9 cellular contexts compared by ENCODE assay signal in genomic region chr1:236502972-236503639, GRCh38. TPM values are rescaled to one million over a fixed set of nuclear protein-coding genes. Genes with fewer than 3 reads are reported as not detected.
A peak's percentile ranks its signal among the peaks of the same experiment; 100 is the strongest.
DNase-seq lines count a peak whose midpoint lies in the region; ATAC-seq, FAIRE-seq and TF ChIP-seq lines count a peak whose summit lies in the region.
"Had no signal": no experiment of that assay in that cellular context is flagged by ENCODE, and none has a peak within 500 bp of the region (broad histone marks: within the 10 kb centered on the region; RNA-seq: fewer than 3 reads in every experiment).

No MANE protein-coding gene starts in this region.

- H3K9me3 ChIP-seq in right lobe of liver (no peaks in the 10 kb centered on the region), subcutaneous abdominal adipose tissue (ENCODE audit: control insufficient read depth in 5 of 5, low read length in 5 of 5) (no peaks in the 10 kb centered on the region)

- H3K36me3 ChIP-seq in ACC112 (ENCODE audit: insufficient read depth, low read length) (no peaks in the 10 kb centered on the region), right lobe of liver (no peaks in the 10 kb centered on the region), subcutaneous abdominal adipose tissue (ENCODE audit: control insufficient read depth in 5 of 5, insufficient read depth in 5 of 5, low read length in 5 of 5) (no peaks in the 10 kb centered on the region)

- H3K27me3 ChIP-seq in ACC112 (ENCODE audit: insufficient read depth, low read length), result no peaks in the 10 kb centered on the region
- no peaks in the 10 kb centered on the region for H3K27me3 ChIP-seq in dorsolateral prefrontal cortex
- H3K27me3 ChIP-seq in right lobe of liver, result no peaks in the 10 kb centered on the region
- no peaks in the 10 kb centered on the region for H3K27me3 ChIP-seq in subcutaneous abdominal adipose tissue (ENCODE audit: control insufficient read depth in 5 of 5, insufficient read depth in 4 of 5, low read length in 5 of 5)

- TF ChIP-seq POLR2A in GM12891 (IDR thresholded peaks at IDR 0.05; ENCODE audit: low read depth, low read length) (no peak), right lobe of liver (IDR thresholded peaks at IDR 0.05) (no peak)

- WGBS in right lobe of liver (ENCODE audit: insufficient coverage, low coverage, low lambda C conversion rate, missing lambda C conversion rate), result 37% methylated on average over 15 of the region's 15 CpGs

- peak overlapping the region; percentile 10 to 82 (median 71) for H3K9ac ChIP-seq in subcutaneous abdominal adipose tissue (ENCODE audit: low read length in 5 of 5)

- no peak for FAIRE-seq in GM12891 (lab: Jason Lieb, UNC)
- FAIRE-seq: frontal cortex had no signal

- H3K27ac ChIP-seq in ACC112 (ENCODE audit: low read depth, low read length), result peak overlapping the region; percentile 52
- peak overlapping the region in 6 of 59 donors; percentile 3 to 63 (median 48) for H3K27ac ChIP-seq in dorsolateral prefrontal cortex
- H3K27ac ChIP-seq in right lobe of liver, result peak overlapping the region; percentile 18 to 33 (median 24)
- H3K27ac ChIP-seq in subcutaneous abdominal adipose tissue (ENCODE audit: low read depth, low read length), result peak overlapping the region; percentile 97

- ATAC-seq in right lobe of liver (peak; percentile 86 to 93 (median 90)), GM21619 (IDR thresholded peaks at IDR 0.05; ENCODE audit: unreplicated experiment) (no peak), HG02571 (IDR thresholded peaks at IDR 0.05; ENCODE audit: unreplicated experiment) (no peak)

- H2AFZ ChIP-seq in ACC112 (ENCODE audit: low read length, unreplicated experiment), result peak overlapping the region; percentile 68

- TF ChIP-seq CTCF in dorsolateral prefrontal cortex (IDR thresholded peaks at IDR 0.05 in 54 of 56, conservative IDR thresholded peaks at IDR 0.05 in 2 of 56; ENCODE audit: low read depth in 1 of 56, partially characterized antibody in 56 of 56), result no peak
- no peak for TF ChIP-seq CTCF in right lobe of liver (IDR thresholded peaks at IDR 0.05)

- intact Hi-C loops in dorsolateral prefrontal cortex (cut with DNase I) (no loop called here), right lobe of liver (cut with DNase I) (no loop called here)

- H3K4me1 ChIP-seq in ACC112 (ENCODE audit: control insufficient read depth, insufficient read depth, low read length, unreplicated experiment) (peaks cover 9% of the 10 kb centered on the region), right lobe of liver (peaks cover 0 to 7% (median 0%) of the 10 kb centered on the region in 4 donors), subcutaneous abdominal adipose tissue (ENCODE audit: control insufficient read depth in 5 of 5, insufficient read depth in 5 of 5, low read length in 5 of 5) (peaks cover 0 to 24% (median 10%) of the 10 kb centered on the region in 5 donors)

- H3K4me3 ChIP-seq in ACC112 (ENCODE audit: low read depth, low read length) (peak overlapping the region; percentile 40), dorsolateral prefrontal cortex (peak overlapping the region in 58 of 59 donors; percentile 14 to 66 (median 46)), right lobe of liver (peak overlapping the region in 1 of 3 donors; percentile 36), subcutaneous abdominal adipose tissue (ENCODE audit: low read depth in 1 of 5, low read length in 5 of 5) (peak overlapping the region; percentile 50 to 71 (median 61))

- no peak for DNase-seq in GM12891 (ENCODE audit: insufficient read length, low spot score)
- DNase-seq in RPMI8226, result peak; percentile 62
- DNase-seq in dorsolateral prefrontal cortex, result peak in 3 of 10 donors; percentile 48 to 55 (median 50)
- peak; percentile 58 to 73 (median 68) for DNase-seq in right lobe of liver

- no peaks in the 10 kb centered on the region for H3K79me2 ChIP-seq in ACC112 (ENCODE audit: control insufficient read depth, insufficient read depth, low read length, unreplicated experiment)

TF ChIP-seq in GM12891, 5 proteins besides CTCF, POLR2A, EP300 and RAD21:
- TF ChIP-seq POLR2AphosphoS5 (IDR thresholded peaks at IDR 0.05; ENCODE audit: low read depth, low read length) (no peak), SPI1 (IDR thresholded peaks at IDR 0.05; ENCODE audit: low read depth, low read length) (peak; percentile 81), PAX5 (IDR thresholded peaks at IDR 0.05; ENCODE audit: insufficient read depth, low read length, severe bottlenecking) (no peak), TAF1 (IDR thresholded peaks at IDR 0.05; ENCODE audit: low read depth, low read length) (no peak)

RNA-seq across cellular contexts. Expression of gene LGALS8, which starts 20.7 kb away (rescaled TPM):
- 32.8 TPM for polyA plus RNA-seq in GM12891 (2012; ENCODE audit: low read depth, missing spikeins)
- total RNA-seq in dorsolateral prefrontal cortex (10 to 100 TPM; 33.6 to 99.3 (median 70.0) TPM), right lobe of liver (10 to 100 TPM; 30.4 to 69.3 (median 42.3) TPM)

Comparison
In these comparisons a context has a peak if more than half of its experiments do, and no peak if none do; other contexts are left out.
1. ATAC-seq: peak in right lobe of liver (4 of 4); none in GM21619 (single experiment) and HG02571 (single experiment).